In genomic region chr14:75646762-75647161, GRCh38 we compare ENCODE assay signal across 18 cellular contexts. TPM values are rescaled to one million over a fixed set of nuclear protein-coding genes. Genes with fewer than 3 reads are reported as not detected.
DNase-seq lines count a peak whose midpoint lies in the region; ATAC-seq and TF ChIP-seq lines count a peak whose summit lies in the region.
"Had no signal": no experiment of that assay in that cellular context is flagged by ENCODE, and none has a peak within 500 bp of the region (broad histone marks: within the 10 kb centered on the region; RNA-seq: fewer than 3 reads in every experiment).

No MANE protein-coding gene starts in this region.

- H3K9me3 ChIP-seq in adrenal gland (replicated peaks in 1 of 3) (no peaks in the 10 kb centered on the region), left lung (no peaks in the 10 kb centered on the region), skeletal muscle satellite cell (replicated peaks; ENCODE audit: low read length) (no peaks in the 10 kb centered on the region)

- no peak for TF ChIP-seq POLR2A in adrenal gland (IDR thresholded peaks at IDR 0.05)

- no peak overlapping the region for H2AFZ ChIP-seq in ACC112 (ENCODE audit: low read length, unreplicated experiment)

- intact Hi-C loops in adrenal gland (cut with DNase I): no loop called here
- intact Hi-C loops in left lung (cut with DNase I): no loop called here
- intact Hi-C loops in head of caudate nucleus (cut with DNase I): no loop called here

- peak overlapping the region; percentile 58 for H3K4me2 ChIP-seq in skeletal muscle satellite cell (ENCODE audit: low read length)

- DNase-seq in adrenal gland (peak in 2 of 7 donors; percentile 22 to 55), left lung (no peak), NCI-H2029 (lab: John Stamatoyannopoulos, UW) (no peak), head of caudate nucleus (no peak)
- DNase-seq in stimulated activated CD4-positive, alpha-beta T cell treated with anti-CD3 and anti-CD28 coated beads, Interleukin-15, amount 100 ng/mL, for 24 hours: no peak
- DNase-seq: activated CD4-positive, alpha-beta T cell treated with anti-CD3 and anti-CD28 coated beads for 36 hours; C1 segment of cervical spinal cord; kidney; natural killer cell; NCI-H1092 treated with DMSO at 0.1 percent for 48 hours; NCI-H510A treated with DMSO at 0.1 percent for 48 hours; small intestine; stimulated activated CD4-positive, alpha-beta T cell treated with anti-CD3 and anti-CD28 coated beads, Interleukin-4, amount 100 ng/mL, for 1 hour; stimulated activated naive CD8-positive, alpha-beta T cell treated with anti-CD3 and anti-CD28 coated beads, Interleukin-15, Interleukin-2, amounts not matched to agents 100 U/mL and 50 U/mL, for 24 hours had no signal

- H3K4me3 ChIP-seq in ACC112 (ENCODE audit: low read depth, low read length) (peak overlapping the region; percentile 6; the same call in 1 of the 2 replicates), adrenal gland (no peak overlapping the region), left lung (no peak overlapping the region), skeletal muscle satellite cell (ENCODE audit: low read length) (peak overlapping the region; percentile 19)

- 82 to 86% (median 83%) methylated on average over 6 of the region's 6 CpGs for WGBS in adrenal gland, 4 donors

- peak overlapping the region; percentile 74 for H3K9ac ChIP-seq in skeletal muscle satellite cell (ENCODE audit: low read depth, low read length)

- ATAC-seq in left lung (no peak), HG02970 (IDR thresholded peaks at IDR 0.05; ENCODE audit: low FRiP score, unreplicated experiment) (no peak)
- ATAC-seq: activated CD4-positive, alpha-beta T cell treated with anti-CD3 and anti-CD28 coated beads for 36 hours; natural killer cell; stimulated activated naive CD8-positive, alpha-beta T cell treated with anti-CD3 and anti-CD28 coated beads, Interleukin-15, Interleukin-2, amounts not matched to agents 100 U/mL and 50 U/mL, for 24 hours had no signal

- H3K27ac ChIP-seq in ACC112 (ENCODE audit: low read depth, low read length): peak overlapping the region; percentile 93
- peak overlapping the region in 4 of 5 donors; percentile 75 to 93 (median 80) for H3K27ac ChIP-seq in adrenal gland
- H3K27ac ChIP-seq in left lung: peak overlapping the region; percentile 10 to 46
- H3K27ac ChIP-seq: foreskin keratinocyte had no signal

- TF ChIP-seq CTCF in adrenal gland (IDR thresholded peaks at IDR 0.05) (no peak), left lung (IDR thresholded peaks at IDR 0.05) (no peak)

- no peaks in the 10 kb centered on the region for H3K79me2 ChIP-seq in ACC112 (ENCODE audit: control insufficient read depth, insufficient read depth, low read length, unreplicated experiment)

- H3K4me1 ChIP-seq in ACC112 (ENCODE audit: control insufficient read depth, insufficient read depth, low read length, unreplicated experiment) (peaks cover 45% of the 10 kb centered on the region), adrenal gland (replicated peaks in 1 of 2) (peaks cover 8 to 24% of the 10 kb centered on the region in 2 donors), left lung (peaks cover 16 to 24% of the 10 kb centered on the region in 2 donors), skeletal muscle satellite cell (ENCODE audit: control insufficient read depth, insufficient read depth, low read length) (peaks cover 42% of the 10 kb centered on the region)
- H3K4me1 ChIP-seq: foreskin keratinocyte had no signal

- H3K36me3 ChIP-seq in ACC112 (ENCODE audit: insufficient read depth, low read length) (peaks cover 19% of the 10 kb centered on the region), adrenal gland (replicated peaks in 1 of 2) (peaks cover 0 to 41% of the 10 kb centered on the region in 2 donors), left lung (peaks cover 0 to 75% of the 10 kb centered on the region in 2 donors), skeletal muscle satellite cell (ENCODE audit: insufficient read depth, low read length) (peaks cover 19% of the 10 kb centered on the region)

- H3K27me3 ChIP-seq in ACC112 (ENCODE audit: insufficient read depth, low read length): no peaks in the 10 kb centered on the region
- H3K27me3 ChIP-seq in adrenal gland: no peaks in the 10 kb centered on the region
- H3K27me3 ChIP-seq in left lung: no peaks in the 10 kb centered on the region
- no peaks in the 10 kb centered on the region for H3K27me3 ChIP-seq in skeletal muscle satellite cell (ENCODE audit: control insufficient read depth, insufficient read depth, low read length)
- H3K27me3 ChIP-seq: foreskin keratinocyte had no signal

RNA-seq across cellular contexts. Expression of gene ERG28, which starts 13.9 kb away (rescaled TPM):
- total RNA-seq in adrenal gland (10 to 100 TPM; 12.1 to 49.5 (median 21.6) TPM), left lung (10 to 100 TPM; 29.1 to 44.5 TPM)
- polyA plus RNA-seq in adrenal gland: 100 to 1,000 TPM in 1 of 3 donors, 10 to 100 TPM in 2; 33.9 to 106 (median 46.1) TPM
- 5.5 and 6.6 TPM in 2 replicates for total RNA-seq in skeletal muscle satellite cell (2012; rRNA removed)

RNA-seq across cellular contexts. Expression of gene TTLL5, which starts 14.3 kb away (rescaled TPM):
- total RNA-seq in adrenal gland (10 to 100 TPM; 13.5 to 34.0 (median 24.1) TPM), left lung (10 to 100 TPM; 30.8 to 33.7 TPM)
- polyA plus RNA-seq in adrenal gland: 10 to 100 TPM; 12.7 to 30.1 (median 18.6) TPM
- total RNA-seq in skeletal muscle satellite cell (2012; rRNA removed): 17.3 and 19.3 TPM in 2 replicates

Comparison
In these comparisons a context has a peak if more than half of its experiments do, and no peak if none do; other contexts are left out.
1. H3K27ac ChIP-seq: peak in every context shown above with its lines; median percentile 93 in ACC112; 80 in adrenal gland; 28 in left lung.
2. H3K4me3 ChIP-seq: peak in ACC112 (single experiment) and skeletal muscle satellite cell (single experiment); none in adrenal gland (0 of 4) and left lung (0 of 2).